Comparison of ENCODE assay signal across 1 cellular context in genomic region chr11:47409440-47410403, GRCh38.
TF ChIP-seq lines count a peak whose summit lies in the region.

No MANE protein-coding gene starts in this region.

TF ChIP-seq in WTC11, 78 proteins besides CTCF, POLR2A, EP300 and RAD21 (continued from another document):
- TF ChIP-seq, protein P1, sequence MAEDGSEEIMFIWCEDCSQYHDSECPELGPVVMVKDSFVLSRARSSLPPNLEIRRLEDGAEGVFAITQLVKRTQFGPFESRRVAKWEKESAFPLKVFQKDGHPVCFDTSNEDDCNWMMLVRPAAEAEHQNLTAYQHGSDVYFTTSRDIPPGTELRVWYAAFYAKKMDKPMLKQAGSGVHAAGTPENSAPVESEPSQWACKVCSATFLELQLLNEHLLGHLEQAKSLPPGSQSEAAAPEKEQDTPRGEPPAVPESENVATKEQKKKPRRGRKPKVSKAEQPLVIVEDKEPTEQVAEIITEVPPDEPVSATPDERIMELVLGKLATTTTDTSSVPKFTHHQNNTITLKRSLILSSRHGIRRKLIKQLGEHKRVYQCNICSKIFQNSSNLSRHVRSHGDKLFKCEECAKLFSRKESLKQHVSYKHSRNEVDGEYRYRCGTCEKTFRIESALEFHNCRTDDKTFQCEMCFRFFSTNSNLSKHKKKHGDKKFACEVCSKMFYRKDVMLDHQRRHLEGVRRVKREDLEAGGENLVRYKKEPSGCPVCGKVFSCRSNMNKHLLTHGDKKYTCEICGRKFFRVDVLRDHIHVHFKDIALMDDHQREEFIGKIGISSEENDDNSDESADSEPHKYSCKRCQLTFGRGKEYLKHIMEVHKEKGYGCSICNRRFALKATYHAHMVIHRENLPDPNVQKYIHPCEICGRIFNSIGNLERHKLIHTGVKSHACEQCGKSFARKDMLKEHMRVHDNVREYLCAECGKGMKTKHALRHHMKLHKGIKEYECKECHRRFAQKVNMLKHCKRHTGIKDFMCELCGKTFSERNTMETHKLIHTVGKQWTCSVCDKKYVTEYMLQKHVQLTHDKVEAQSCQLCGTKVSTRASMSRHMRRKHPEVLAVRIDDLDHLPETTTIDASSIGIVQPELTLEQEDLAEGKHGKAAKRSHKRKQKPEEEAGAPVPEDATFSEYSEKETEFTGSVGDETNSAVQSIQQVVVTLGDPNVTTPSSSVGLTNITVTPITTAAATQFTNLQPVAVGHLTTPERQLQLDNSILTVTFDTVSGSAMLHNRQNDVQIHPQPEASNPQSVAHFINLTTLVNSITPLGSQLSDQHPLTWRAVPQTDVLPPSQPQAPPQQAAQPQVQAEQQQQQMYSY (CRISPR knock-in tag; IDR thresholded peaks at IDR 0.05), result no peak
- TF ChIP-seq E2F1 (CRISPR knock-in tag; IDR thresholded peaks at IDR 0.05), result no peak
- no peak for TF ChIP-seq RORB (CRISPR knock-in tag; IDR thresholded peaks at IDR 0.05)
- TF ChIP-seq, protein P2, sequence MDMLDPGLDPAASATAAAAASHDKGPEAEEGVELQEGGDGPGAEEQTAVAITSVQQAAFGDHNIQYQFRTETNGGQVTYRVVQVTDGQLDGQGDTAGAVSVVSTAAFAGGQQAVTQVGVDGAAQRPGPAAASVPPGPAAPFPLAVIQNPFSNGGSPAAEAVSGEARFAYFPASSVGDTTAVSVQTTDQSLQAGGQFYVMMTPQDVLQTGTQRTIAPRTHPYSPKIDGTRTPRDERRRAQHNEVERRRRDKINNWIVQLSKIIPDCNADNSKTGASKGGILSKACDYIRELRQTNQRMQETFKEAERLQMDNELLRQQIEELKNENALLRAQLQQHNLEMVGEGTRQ (CRISPR knock-in tag; IDR thresholded peaks at IDR 0.05), result no peak
- TF ChIP-seq ZNF317 (CRISPR knock-in tag; IDR thresholded peaks at IDR 0.05; ENCODE audit: borderline replicate concordance, low read depth), result no peak
- TF ChIP-seq MYBL2 (CRISPR knock-in tag; IDR thresholded peaks at IDR 0.05), result no peak
- no peak for TF ChIP-seq PRRX2 (CRISPR knock-in tag; IDR thresholded peaks at IDR 0.05)
TF ChIP-seq in WTC11: peak in this region for 0.
